ENCODE assay signal across 8 cellular contexts in the genomic region with DNA sequence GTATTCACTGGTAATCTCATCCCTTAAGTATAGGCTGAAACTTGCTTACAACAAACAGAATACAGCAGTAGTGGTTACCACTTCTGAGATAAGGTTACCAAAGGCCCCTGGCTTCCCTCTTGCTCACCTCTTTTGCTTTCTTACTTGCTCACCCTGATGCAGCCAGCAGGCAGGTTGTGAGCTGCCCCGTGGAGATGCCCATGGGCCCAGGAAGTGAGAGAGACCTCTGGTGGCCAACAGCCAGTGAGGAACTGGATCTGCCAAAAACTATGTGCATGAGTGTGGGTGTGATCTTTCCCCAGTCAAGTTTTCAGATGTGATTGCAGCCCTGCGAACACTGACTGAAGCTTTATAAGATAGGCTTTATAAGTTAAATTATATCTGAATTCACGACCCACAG. TPM values are rescaled to one million over a fixed set of nuclear protein-coding genes. Genes with fewer than 3 reads are reported as not detected.
DNase-seq lines count a peak whose midpoint lies in the region; ATAC-seq and TF ChIP-seq lines count a peak whose summit lies in the region.

No MANE protein-coding gene starts in this region.

- DNase-seq in SK-N-SH (no peak), HAP-1 (ENCODE audit: low spot score in 2 of 2) (peak; percentile 17 to 46), OCI-LY7 (ENCODE audit: low spot score) (peak; percentile 32), hepatic stellate cell (ENCODE audit: low spot score) (peak; percentile 4), mucosa of gallbladder (ENCODE audit: low spot score) (no peak), NCI-H128 (lab: John Stamatoyannopoulos, UW; ENCODE audit: unreplicated experiment) (no peak)

- BruUV-seq in OCI-LY7 (replicated peaks; lab: Mats Ljungman, UMichigan) = no TSS peak

- H4K20me1 ChIP-seq in SK-N-SH (ENCODE audit: insufficient read depth) (no peaks in the 10 kb centered on the region), OCI-LY7 (ENCODE audit: insufficient read depth, low read length) (no peaks in the 10 kb centered on the region)

- CTCF ChIA-PET in SK-N-SH (lab: Yijun Ruan, JAX) (interaction anchor here (1.2 kb wide), 1 partner anchor 11 kb away, joined by 6 read pairs; no protein-coding TSS in a partner anchor), OCI-LY7 (lab: Charles Lee; ENCODE audit: unreplicated experiment) (interaction anchor here (0.9 kb wide), 1 partner anchor 13 kb away, joined by 3 read pairs; no protein-coding TSS in a partner anchor)

- H3K9ac ChIP-seq in SK-N-SH = no peak overlapping the region

- in situ Hi-C loops in HAP-1 (cut with MboI; ENCODE audit: low sequenced_read_pairs) = no loop called here

- H3K4me3 ChIP-seq in SK-N-SH (ENCODE audit: low read depth in 2 of 2, low read length in 1 of 2) (no peak overlapping the region), HAP-1 (no peak overlapping the region), OCI-LY7 (ENCODE audit: low read depth, low read length, poor library complexity, severe bottlenecking) (no peak overlapping the region)

- H3K36me3 ChIP-seq in SK-N-SH (replicated peaks in 1 of 2; ENCODE audit: control insufficient read depth in 1 of 2, insufficient read depth in 2 of 2, low read length in 1 of 2) (no peaks in the 10 kb centered on the region), HAP-1 (replicated peaks) (no peaks in the 10 kb centered on the region), OCI-LY7 (ENCODE audit: insufficient read depth, low read length) (no peaks in the 10 kb centered on the region)

- no peak for TF ChIP-seq RAD21 in SK-N-SH (IDR thresholded peaks at IDR 0.05; ENCODE audit: low read length)

- POLR2A ChIA-PET in SK-N-SH (lab: Yijun Ruan, JAX) (no interaction called here), OCI-LY7 (lab: Charles Lee) (no interaction called here)

- H3K9me3 ChIP-seq in SK-N-SH (no peaks in the 10 kb centered on the region), HAP-1 (no peaks in the 10 kb centered on the region), OCI-LY7 (ENCODE audit: low read length) (no peaks in the 10 kb centered on the region)

- H3K27me3 ChIP-seq in SK-N-SH (ENCODE audit: insufficient read depth) (no peaks in the 10 kb centered on the region), HAP-1 (ENCODE audit: low read depth) (no peaks in the 10 kb centered on the region)

- H2AFZ ChIP-seq in SK-N-SH (ENCODE audit: low read depth) (no peak overlapping the region), OCI-LY7 (ENCODE audit: low read length) (no peak overlapping the region)

- H3K27ac ChIP-seq in SK-N-SH (ENCODE audit: low read depth in 2 of 2, low read length in 1 of 2) (no peak overlapping the region), OCI-LY7 (ENCODE audit: low read depth, low read length, poor library complexity, severe bottlenecking) (no peak overlapping the region)

- no peaks in the 10 kb centered on the region for H3K79me2 ChIP-seq in SK-N-SH (ENCODE audit: insufficient read depth)
- no peaks in the 10 kb centered on the region for H3K79me2 ChIP-seq in OCI-LY7 (ENCODE audit: insufficient read depth, low read depth, low read length)

- no peak for TF ChIP-seq EP300 in SK-N-SH (IDR thresholded peaks at IDR 0.05; ENCODE audit: borderline replicate concordance in 1 of 2, low read depth in 1 of 2, low read length in 1 of 2)

- TF ChIP-seq CTCF in SK-N-SH (IDR thresholded peaks at IDR 0.05) = peak; percentile 29; the same call in 1 of the 2 replicates
- peak; percentile 71 for TF ChIP-seq CTCF in OCI-LY7 (conservative IDR thresholded peaks at IDR 0.05; ENCODE audit: low read length)

- H3K9me2 ChIP-seq in SK-N-SH = no peaks in the 10 kb centered on the region
- H3K9me2 ChIP-seq in OCI-LY7 (ENCODE audit: insufficient read depth, low read length) = no peaks in the 10 kb centered on the region

- WGBS in SK-N-SH (ENCODE audit: low lambda C conversion rate) = 19% methylated on average over 3 of the region's 3 CpGs

- intact Hi-C loops in OCI-LY7 (cut with micrococcal nuclease; ENCODE audit: unreplicated experiment) = loop anchor here (5.0 kb wide), 1 partner anchor 202 kb away; no protein-coding TSS in a partner anchor

- H3K4me2 ChIP-seq in SK-N-SH = no peak overlapping the region
- no peak overlapping the region for H3K4me2 ChIP-seq in OCI-LY7 (ENCODE audit: low read length)

- H3K4me1 ChIP-seq in SK-N-SH (ENCODE audit: control insufficient read depth in 1 of 2, insufficient read depth in 2 of 2, low read depth in 1 of 2, low read length in 1 of 2) (no peaks in the 10 kb centered on the region; a peak in 1 of 4 replicates), HAP-1 (no peaks in the 10 kb centered on the region), OCI-LY7 (ENCODE audit: insufficient read depth, low read length, poor library complexity, severe bottlenecking) (no peaks in the 10 kb centered on the region)

- H3F3A ChIP-seq in SK-N-SH (replicated peaks; ENCODE audit: insufficient read depth) = no peaks in the 10 kb centered on the region

- ATAC-seq in SK-N-SH treated with all-trans-retinoic acid at 6 μM for 48 hours = no peak; the same call in 2 of the 3 replicates
- ATAC-seq in GM19023 (IDR thresholded peaks at IDR 0.05; ENCODE audit: unreplicated experiment) = no peak

TF ChIP-seq in SK-N-SH, 30 proteins besides CTCF, POLR2A, EP300 and RAD21:
- no peak for TF ChIP-seq RCOR1 (IDR thresholded peaks at IDR 0.05; ENCODE audit: low read length)
- no peak for TF ChIP-seq CHD2 (IDR thresholded peaks at IDR 0.05; ENCODE audit: low read length, partially characterized antibody)
- TF ChIP-seq SMC3 (IDR thresholded peaks at IDR 0.05; ENCODE audit: low read depth, low read length) = no peak
- TF ChIP-seq TAF1 (IDR thresholded peaks at IDR 0.05; ENCODE audit: borderline replicate concordance, low read depth, low read length) = no peak
- TF ChIP-seq, protein P1, sequence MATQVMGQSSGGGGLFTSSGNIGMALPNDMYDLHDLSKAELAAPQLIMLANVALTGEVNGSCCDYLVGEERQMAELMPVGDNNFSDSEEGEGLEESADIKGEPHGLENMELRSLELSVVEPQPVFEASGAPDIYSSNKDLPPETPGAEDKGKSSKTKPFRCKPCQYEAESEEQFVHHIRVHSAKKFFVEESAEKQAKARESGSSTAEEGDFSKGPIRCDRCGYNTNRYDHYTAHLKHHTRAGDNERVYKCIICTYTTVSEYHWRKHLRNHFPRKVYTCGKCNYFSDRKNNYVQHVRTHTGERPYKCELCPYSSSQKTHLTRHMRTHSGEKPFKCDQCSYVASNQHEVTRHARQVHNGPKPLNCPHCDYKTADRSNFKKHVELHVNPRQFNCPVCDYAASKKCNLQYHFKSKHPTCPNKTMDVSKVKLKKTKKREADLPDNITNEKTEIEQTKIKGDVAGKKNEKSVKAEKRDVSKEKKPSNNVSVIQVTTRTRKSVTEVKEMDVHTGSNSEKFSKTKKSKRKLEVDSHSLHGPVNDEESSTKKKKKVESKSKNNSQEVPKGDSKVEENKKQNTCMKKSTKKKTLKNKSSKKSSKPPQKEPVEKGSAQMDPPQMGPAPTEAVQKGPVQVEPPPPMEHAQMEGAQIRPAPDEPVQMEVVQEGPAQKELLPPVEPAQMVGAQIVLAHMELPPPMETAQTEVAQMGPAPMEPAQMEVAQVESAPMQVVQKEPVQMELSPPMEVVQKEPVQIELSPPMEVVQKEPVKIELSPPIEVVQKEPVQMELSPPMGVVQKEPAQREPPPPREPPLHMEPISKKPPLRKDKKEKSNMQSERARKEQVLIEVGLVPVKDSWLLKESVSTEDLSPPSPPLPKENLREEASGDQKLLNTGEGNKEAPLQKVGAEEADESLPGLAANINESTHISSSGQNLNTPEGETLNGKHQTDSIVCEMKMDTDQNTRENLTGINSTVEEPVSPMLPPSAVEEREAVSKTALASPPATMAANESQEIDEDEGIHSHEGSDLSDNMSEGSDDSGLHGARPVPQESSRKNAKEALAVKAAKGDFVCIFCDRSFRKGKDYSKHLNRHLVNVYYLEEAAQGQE (IDR thresholded peaks at IDR 0.05; ENCODE audit: low read depth, low read length) = no peak

TF ChIP-seq in SK-N-SH treated with all-trans-retinoic acid at 6 μM for 48 hours, 23 proteins besides CTCF, POLR2A, EP300 and RAD21 (continues in another document):
- TF ChIP-seq BACH2 (CRISPR knock-in tag; IDR thresholded peaks at IDR 0.05; ENCODE audit: borderline replicate concordance) (no peak), ARNTL (CRISPR knock-in tag; IDR thresholded peaks at IDR 0.05; ENCODE audit: borderline replicate concordance, low read depth) (no peak)
- TF ChIP-seq, protein P2, sequence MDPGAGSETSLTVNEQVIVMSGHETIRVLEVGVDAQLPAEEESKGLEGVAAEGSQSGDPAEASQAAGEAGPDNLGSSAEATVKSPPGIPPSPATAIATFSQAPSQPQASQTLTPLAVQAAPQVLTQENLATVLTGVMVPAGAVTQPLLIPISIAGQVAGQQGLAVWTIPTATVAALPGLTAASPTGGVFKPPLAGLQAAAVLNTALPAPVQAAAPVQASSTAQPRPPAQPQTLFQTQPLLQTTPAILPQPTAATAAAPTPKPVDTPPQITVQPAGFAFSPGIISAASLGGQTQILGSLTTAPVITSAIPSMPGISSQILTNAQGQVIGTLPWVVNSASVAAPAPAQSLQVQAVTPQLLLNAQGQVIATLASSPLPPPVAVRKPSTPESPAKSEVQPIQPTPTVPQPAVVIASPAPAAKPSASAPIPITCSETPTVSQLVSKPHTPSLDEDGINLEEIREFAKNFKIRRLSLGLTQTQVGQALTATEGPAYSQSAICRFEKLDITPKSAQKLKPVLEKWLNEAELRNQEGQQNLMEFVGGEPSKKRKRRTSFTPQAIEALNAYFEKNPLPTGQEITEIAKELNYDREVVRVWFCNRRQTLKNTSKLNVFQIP (CRISPR knock-in tag; IDR thresholded peaks at IDR 0.05; ENCODE audit: borderline replicate concordance, low read depth) = no peak

RNA-seq across cellular contexts. Expression of a gene that starts 48.7 kb away (rescaled TPM):
- not detected in 2 replicates for polyA plus RNA-seq in SK-N-SH (2012; rRNA removed)
- polyA plus RNA-seq in SK-N-SH (2012; cell fraction: cytosol; rRNA removed) = not detected in 2 replicates
- polyA plus RNA-seq in SK-N-SH (2012; cell fraction: nucleus; rRNA removed) = not detected in 2 replicates
- not detected in 2 replicates for total RNA-seq in OCI-LY7 (2014; rRNA removed; shearing (Covaris generic))
- total RNA-seq in OCI-LY7 (2022) = 0.09 and 0.15 TPM in 2 replicates
- total RNA-seq in mucosa of gallbladder = 5.9 TPM

Comparison
In these comparisons a context has a peak if more than half of its experiments do, and no peak if none do; other contexts are left out.
1. DNase-seq: peak in HAP-1 (2 of 2), OCI-LY7 (single experiment) and hepatic stellate cell (single experiment); none in SK-N-SH (single experiment), mucosa of gallbladder (single experiment) and NCI-H128 (single experiment).